11 cellular contexts compared by ENCODE assay signal in the genomic region with DNA sequence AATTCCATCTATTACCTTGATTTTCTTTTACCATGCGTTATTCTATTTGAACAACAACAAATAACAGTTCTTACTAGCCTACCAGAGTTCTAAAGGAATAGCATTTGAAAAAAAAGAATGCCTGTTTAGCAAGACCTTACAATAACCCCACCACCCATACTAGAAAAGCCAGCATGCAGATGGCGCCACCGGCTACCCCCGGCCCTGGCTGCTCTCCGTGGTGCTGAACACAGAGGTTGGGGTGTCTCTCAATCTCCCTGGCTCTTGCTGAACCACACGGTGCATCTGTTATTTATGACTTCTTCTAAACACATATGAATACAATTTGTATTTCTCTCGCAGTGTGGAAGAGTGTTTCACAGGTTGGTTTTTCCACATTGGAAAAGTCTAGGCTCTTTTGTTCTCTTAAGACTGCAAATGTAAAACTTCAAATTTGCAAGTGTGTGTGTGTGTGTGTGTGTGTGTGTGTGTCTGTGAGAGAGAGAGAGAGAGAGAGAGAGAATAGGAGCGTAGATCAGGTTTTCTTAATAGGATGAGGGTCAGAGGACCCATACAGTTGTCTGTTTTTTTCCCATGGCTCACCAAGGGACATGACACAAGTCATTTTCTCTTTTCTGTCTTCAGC. TPM values are rescaled to one million over a fixed set of nuclear protein-coding genes. Genes with fewer than 3 reads are reported as not detected.
DNase-seq lines count a peak whose midpoint lies in the region; ATAC-seq and TF ChIP-seq lines count a peak whose summit lies in the region.
"Had no signal": no experiment of that assay in that cellular context is flagged by ENCODE, and none has a peak within 500 bp of the region (broad histone marks: within the 10 kb centered on the region; RNA-seq: fewer than 3 reads in every experiment).

No MANE protein-coding gene starts in this region.

- CTCF ChIA-PET in SK-N-SH (lab: Yijun Ruan, JAX): no interaction called here
- CTCF ChIA-PET in activated CD4-positive, alpha-beta memory T cell treated with anti-CD3 and anti-CD28 coated beads for 36 hours (lab: Charles Lee): no interaction called here

- no peak overlapping the region for H3K9ac ChIP-seq in SK-N-SH

- peak; percentile 26; the same call in 1 of the 2 replicates for TF ChIP-seq RAD21 in SK-N-SH (IDR thresholded peaks at IDR 0.05; ENCODE audit: low read length)

- H3K4me1 ChIP-seq in SK-N-SH (ENCODE audit: control insufficient read depth in 1 of 2, insufficient read depth in 2 of 2, low read depth in 1 of 2, low read length in 1 of 2): no peaks in the 10 kb centered on the region

- H3K9me2 ChIP-seq in SK-N-SH: no peaks in the 10 kb centered on the region

- H3K4me1 Mint-ChIP-seq in activated CD4-positive, alpha-beta memory T cell treated with anti-CD3 and anti-CD28 coated beads for 36 hours (ENCODE audit: low read depth): no peaks in the 10 kb centered on the region
- H3K4me1 Mint-ChIP-seq in nephron: no peaks in the 10 kb centered on the region
- no peaks in the 10 kb centered on the region for H3K4me1 Mint-ChIP-seq in T-helper 2 cell treated with Interferon-gamma antibody and Interleukin-4, amounts not matched to agents 5 μg/mL and 100 μg/mL, for 36 hours (ENCODE audit: low read depth)

- no peak overlapping the region for H3K27ac Mint-ChIP-seq in activated CD4-positive, alpha-beta memory T cell treated with anti-CD3 and anti-CD28 coated beads for 36 hours
- no peak overlapping the region for H3K27ac Mint-ChIP-seq in nephron
- H3K27ac Mint-ChIP-seq in T-helper 2 cell treated with Interferon-gamma antibody and Interleukin-4, amounts not matched to agents 5 μg/mL and 100 μg/mL, for 36 hours: no peak overlapping the region

- H3K4me3 ChIP-seq in SK-N-SH (ENCODE audit: low read depth in 2 of 2, low read length in 1 of 2): no peak overlapping the region

- no peak overlapping the region for H3K4me3 Mint-ChIP-seq in activated CD4-positive, alpha-beta memory T cell treated with anti-CD3 and anti-CD28 coated beads for 36 hours
- no peak overlapping the region for H3K4me3 Mint-ChIP-seq in nephron
- H3K4me3 Mint-ChIP-seq in T-helper 2 cell treated with Interferon-gamma antibody and Interleukin-4, amounts not matched to agents 5 μg/mL and 100 μg/mL, for 36 hours: no peak overlapping the region

- intact Hi-C loops in activated CD4-positive, alpha-beta memory T cell treated with anti-CD3 and anti-CD28 coated beads for 36 hours (cut with micrococcal nuclease): no loop called here

- no peak overlapping the region for H3K4me2 ChIP-seq in SK-N-SH

- in situ Hi-C loops in KBM-7 (cut with MboI; ENCODE audit: low pct_unique_long_range_greater_than_20kb, low sequenced_read_pairs): no loop called here

- H3K27me3 Mint-ChIP-seq in activated CD4-positive, alpha-beta memory T cell treated with anti-CD3 and anti-CD28 coated beads for 36 hours: peaks cover 19% of the 10 kb centered on the region
- peaks cover 85% of the 10 kb centered on the region for H3K27me3 Mint-ChIP-seq in nephron (ENCODE audit: low read depth)
- H3K27me3 Mint-ChIP-seq in T-helper 2 cell treated with Interferon-gamma antibody and Interleukin-4, amounts not matched to agents 5 μg/mL and 100 μg/mL, for 36 hours (ENCODE audit: low read depth): no peaks in the 10 kb centered on the region

- no peaks in the 10 kb centered on the region for H3K9me3 ChIP-seq in SK-N-SH

- TF ChIP-seq CTCF in SK-N-SH (IDR thresholded peaks at IDR 0.05) (no peak), nephron (IDR thresholded peaks at IDR 0.05; ENCODE audit: unreplicated experiment in 3 of 3) (peak in 2 of 3 experiments; percentile 16 to 25)

- no peaks in the 10 kb centered on the region for H3F3A ChIP-seq in SK-N-SH (replicated peaks; ENCODE audit: insufficient read depth)

- H2AFZ ChIP-seq in SK-N-SH (ENCODE audit: low read depth): no peak overlapping the region

- TF ChIP-seq EP300 in SK-N-SH (IDR thresholded peaks at IDR 0.05; ENCODE audit: borderline replicate concordance in 1 of 2, low read depth in 1 of 2, low read length in 1 of 2): no peak

- no peaks in the 10 kb centered on the region for H3K36me3 ChIP-seq in SK-N-SH (replicated peaks in 1 of 2; ENCODE audit: control insufficient read depth in 1 of 2, insufficient read depth in 2 of 2, low read length in 1 of 2)

- WGBS in SK-N-SH (ENCODE audit: low lambda C conversion rate): 30% methylated on average over 8 of the region's 8 CpGs

- ATAC-seq in SK-N-SH treated with all-trans-retinoic acid at 6 μM for 48 hours (no peak), HG03095 (IDR thresholded peaks at IDR 0.05; ENCODE audit: unreplicated experiment) (no peak)

- H3K36me3 Mint-ChIP-seq in activated CD4-positive, alpha-beta memory T cell treated with anti-CD3 and anti-CD28 coated beads for 36 hours: no peaks in the 10 kb centered on the region
- no peaks in the 10 kb centered on the region for H3K36me3 Mint-ChIP-seq in nephron (ENCODE audit: low read depth)
- no peaks in the 10 kb centered on the region for H3K36me3 Mint-ChIP-seq in T-helper 2 cell treated with Interferon-gamma antibody and Interleukin-4, amounts not matched to agents 5 μg/mL and 100 μg/mL, for 36 hours (ENCODE audit: low read depth)

- H4K20me1 ChIP-seq in SK-N-SH (ENCODE audit: insufficient read depth): no peaks in the 10 kb centered on the region

- DNase-seq in SK-N-SH (no peak), KBM-7 (peak; percentile 31), NCI-H1694 treated with DMSO at 0.1 percent for 48 hours (lab: John Stamatoyannopoulos, UW) (no peak)
- DNase-seq in activated CD4-positive, alpha-beta memory T cell treated with anti-CD3 and anti-CD28 coated beads for 36 hours: peak; percentile 31
- no peak for DNase-seq in T-helper 2 cell treated with Interferon-gamma antibody and Interleukin-4, amounts not matched to agents 5 μg/mL and 100 μg/mL, for 36 hours (ENCODE audit: low spot score)
- DNase-seq: cerebellar nuclear complex, NCI-H524 had no signal

- H3K27me3 ChIP-seq in SK-N-SH (ENCODE audit: insufficient read depth): no peaks in the 10 kb centered on the region

- POLR2A ChIA-PET in SK-N-SH (lab: Yijun Ruan, JAX): no interaction called here
- POLR2A ChIA-PET in activated CD4-positive, alpha-beta memory T cell treated with anti-CD3 and anti-CD28 coated beads for 36 hours (lab: Charles Lee): no interaction called here

- no peak overlapping the region for H3K27ac ChIP-seq in SK-N-SH (ENCODE audit: low read depth in 2 of 2, low read length in 1 of 2)

- H3K79me2 ChIP-seq in SK-N-SH (ENCODE audit: insufficient read depth): no peaks in the 10 kb centered on the region

- H3K9me3 Mint-ChIP-seq in activated CD4-positive, alpha-beta memory T cell treated with anti-CD3 and anti-CD28 coated beads for 36 hours: no peaks in the 10 kb centered on the region
- no peaks in the 10 kb centered on the region for H3K9me3 Mint-ChIP-seq in nephron
- H3K9me3 Mint-ChIP-seq in T-helper 2 cell treated with Interferon-gamma antibody and Interleukin-4, amounts not matched to agents 5 μg/mL and 100 μg/mL, for 36 hours: no peaks in the 10 kb centered on the region

TF ChIP-seq in SK-N-SH, 30 proteins besides CTCF, POLR2A, EP300 and RAD21 (continues in another document):
- TF ChIP-seq EZH2phosphoT487 (IDR thresholded peaks at IDR 0.05; ENCODE audit: borderline replicate concordance, low read depth) (no peak), MEF2A (IDR thresholded peaks at IDR 0.05; ENCODE audit: borderline replicate concordance, low read depth) (no peak), SIN3A (IDR thresholded peaks at IDR 0.05; ENCODE audit: borderline replicate concordance, low read depth, low read length) (no peak), JUND (IDR thresholded peaks at IDR 0.05) (no peak), YY1 (IDR thresholded peaks at IDR 0.05; ENCODE audit: low read depth) (no peak)
- TF ChIP-seq, protein P1, sequence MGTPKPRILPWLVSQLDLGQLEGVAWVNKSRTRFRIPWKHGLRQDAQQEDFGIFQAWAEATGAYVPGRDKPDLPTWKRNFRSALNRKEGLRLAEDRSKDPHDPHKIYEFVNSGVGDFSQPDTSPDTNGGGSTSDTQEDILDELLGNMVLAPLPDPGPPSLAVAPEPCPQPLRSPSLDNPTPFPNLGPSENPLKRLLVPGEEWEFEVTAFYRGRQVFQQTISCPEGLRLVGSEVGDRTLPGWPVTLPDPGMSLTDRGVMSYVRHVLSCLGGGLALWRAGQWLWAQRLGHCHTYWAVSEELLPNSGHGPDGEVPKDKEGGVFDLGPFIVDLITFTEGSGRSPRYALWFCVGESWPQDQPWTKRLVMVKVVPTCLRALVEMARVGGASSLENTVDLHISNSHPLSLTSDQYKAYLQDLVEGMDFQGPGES (IDR thresholded peaks at IDR 0.05; ENCODE audit: low read depth, low read length): no peak

TF ChIP-seq in SK-N-SH treated with all-trans-retinoic acid at 6 μM for 48 hours, 23 proteins besides CTCF, POLR2A, EP300 and RAD21 (continues in another document):
- TF ChIP-seq TCF4 (CRISPR knock-in tag; IDR thresholded peaks at IDR 0.05; ENCODE audit: borderline replicate concordance) (no peak), ZNF8 (CRISPR knock-in tag; IDR thresholded peaks at IDR 0.05) (no peak), CSDC2 (CRISPR knock-in tag; IDR thresholded peaks at IDR 0.05) (no peak), ZNF565 (CRISPR knock-in tag; conservative IDR thresholded peaks at IDR 0.05; ENCODE audit: low read depth) (no peak)
- TF ChIP-seq, protein P2, sequence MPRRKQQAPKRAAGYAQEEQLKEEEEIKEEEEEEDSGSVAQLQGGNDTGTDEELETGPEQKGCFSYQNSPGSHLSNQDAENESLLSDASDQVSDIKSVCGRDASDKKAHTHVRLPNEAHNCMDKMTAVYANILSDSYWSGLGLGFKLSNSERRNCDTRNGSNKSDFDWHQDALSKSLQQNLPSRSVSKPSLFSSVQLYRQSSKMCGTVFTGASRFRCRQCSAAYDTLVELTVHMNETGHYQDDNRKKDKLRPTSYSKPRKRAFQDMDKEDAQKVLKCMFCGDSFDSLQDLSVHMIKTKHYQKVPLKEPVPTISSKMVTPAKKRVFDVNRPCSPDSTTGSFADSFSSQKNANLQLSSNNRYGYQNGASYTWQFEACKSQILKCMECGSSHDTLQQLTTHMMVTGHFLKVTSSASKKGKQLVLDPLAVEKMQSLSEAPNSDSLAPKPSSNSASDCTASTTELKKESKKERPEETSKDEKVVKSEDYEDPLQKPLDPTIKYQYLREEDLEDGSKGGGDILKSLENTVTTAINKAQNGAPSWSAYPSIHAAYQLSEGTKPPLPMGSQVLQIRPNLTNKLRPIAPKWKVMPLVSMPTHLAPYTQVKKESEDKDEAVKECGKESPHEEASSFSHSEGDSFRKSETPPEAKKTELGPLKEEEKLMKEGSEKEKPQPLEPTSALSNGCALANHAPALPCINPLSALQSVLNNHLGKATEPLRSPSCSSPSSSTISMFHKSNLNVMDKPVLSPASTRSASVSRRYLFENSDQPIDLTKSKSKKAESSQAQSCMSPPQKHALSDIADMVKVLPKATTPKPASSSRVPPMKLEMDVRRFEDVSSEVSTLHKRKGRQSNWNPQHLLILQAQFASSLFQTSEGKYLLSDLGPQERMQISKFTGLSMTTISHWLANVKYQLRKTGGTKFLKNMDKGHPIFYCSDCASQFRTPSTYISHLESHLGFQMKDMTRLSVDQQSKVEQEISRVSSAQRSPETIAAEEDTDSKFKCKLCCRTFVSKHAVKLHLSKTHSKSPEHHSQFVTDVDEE (CRISPR knock-in tag; IDR thresholded peaks at IDR 0.05): no peak

RNA-seq across cellular contexts. Expression of a gene that starts 13.6 kb away (rescaled TPM):
- not detected in 2 replicates for polyA plus RNA-seq in SK-N-SH (2012; rRNA removed)
- under 0.01 TPM in 1 of 2 replicates, not detected in the other for polyA plus RNA-seq in SK-N-SH (2012; cell fraction: cytosol; rRNA removed)
- polyA plus RNA-seq in SK-N-SH (2012; cell fraction: nucleus; rRNA removed): not detected in 2 replicates
- not detected for total RNA-seq in activated CD4-positive, alpha-beta memory T cell treated with anti-CD3 and anti-CD28 coated beads for 36 hours
- total RNA-seq: T-helper 2 cell treated with Interferon-gamma antibody and Interleukin-4, amounts not matched to agents 100 ng/mL and 5 ng/mL, for 36 hours had no signal

Comparison
In these comparisons a context has a peak if more than half of its experiments do, and no peak if none do; other contexts are left out.
1. DNase-seq: peak in KBM-7 (single experiment) and activated CD4-positive, alpha-beta memory T cell treated with anti-CD3 and anti-CD28 coated beads for 36 hours (single experiment); none in SK-N-SH (single experiment), NCI-H1694 treated with DMSO at 0.1 percent for 48 hours (single experiment) and T-helper 2 cell treated with Interferon-gamma antibody and Interleukin-4, amounts not matched to agents 5 μg/mL and 100 μg/mL, for 36 hours (single experiment).